8 cellular contexts compared by ENCODE assay signal in the genomic region with DNA sequence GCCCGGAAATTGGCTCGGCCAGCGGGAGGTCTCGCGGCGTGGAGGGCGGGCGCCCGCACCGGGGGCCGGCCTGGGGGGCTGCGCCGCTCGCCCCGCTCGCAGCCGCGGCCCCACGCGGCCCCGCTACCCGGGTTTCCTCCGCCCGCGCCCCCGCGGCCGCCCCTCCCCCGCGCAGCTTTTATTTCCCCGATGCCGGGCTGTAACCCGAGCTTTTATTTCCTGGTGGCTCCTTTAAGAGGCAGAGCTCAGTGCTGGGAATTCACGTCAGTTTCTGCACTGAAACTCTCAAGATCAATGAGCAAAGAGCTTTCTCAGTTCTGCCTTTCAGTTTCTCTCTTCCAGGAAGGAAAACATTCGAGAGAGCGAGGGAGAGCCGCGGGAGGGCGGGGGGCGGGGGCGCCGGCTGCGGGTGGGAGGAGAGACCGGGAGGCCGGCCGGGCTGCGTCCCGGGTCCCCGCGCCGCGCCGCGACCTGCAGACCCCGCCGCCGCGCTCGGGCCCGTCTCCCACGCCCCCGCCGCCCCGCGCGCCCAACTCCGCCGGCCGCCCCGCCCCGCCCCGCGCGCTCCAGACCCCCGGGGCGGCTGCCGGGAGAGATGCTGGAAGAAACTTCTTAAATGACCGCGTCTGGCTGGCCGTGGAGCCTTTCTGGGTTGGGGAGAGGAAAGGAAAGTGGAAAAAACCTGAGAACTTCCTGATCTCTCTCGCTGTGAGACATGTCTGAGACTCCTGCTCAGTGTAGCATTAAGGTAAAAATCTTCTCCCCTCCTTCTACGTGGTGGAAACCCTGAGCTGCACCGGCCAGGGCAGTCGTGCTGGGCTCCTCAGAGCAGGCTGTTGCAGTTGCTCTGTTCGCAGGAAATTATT. TPM values are rescaled to one million over a fixed set of nuclear protein-coding genes. Genes with fewer than 3 reads are reported as not detected.
DNase-seq lines count a peak whose midpoint lies in the region; ATAC-seq and TF ChIP-seq lines count a peak whose summit lies in the region.

A gene (plus strand): TSS at position 262 of the 866 bp plus-strand sequence. CDS start 454 bp downstream, at position 716.

- H4K20me1 ChIP-seq in OCI-LY7 (ENCODE audit: insufficient read depth, low read length), result no peaks in the 10 kb centered on the region

- peak within 1 kb of the TSS; percentile 82 for H3K4me2 ChIP-seq in OCI-LY7 (ENCODE audit: low read length)

- POLR2A ChIA-PET in OCI-LY7 (lab: Charles Lee), result interaction anchor here (0.5 to 2.0 kb wide), 7 partner anchors 17 to 1048 kb away, joined by 3 to 12 read pairs (median 3); no protein-coding TSS in a partner anchor

- H3K9me2 ChIP-seq in OCI-LY7 (ENCODE audit: insufficient read depth, low read length), result no peaks in the 10 kb centered on the region

- DNase-seq in D341Med (ENCODE audit: low spot score) (peak; percentile 84), HUDEP-2 (lab: John Stamatoyannopoulos, UW; ENCODE audit: unreplicated experiment in 76 of 76) (peak in 52 of 76 experiments; percentile 9 to 68 (median 34)), OCI-LY7 (ENCODE audit: low spot score) (peak; percentile 89)
- peak; percentile 89 for DNase-seq in activated T-cell treated with anti-CD3 and anti-CD28 coated beads, Interleukin-2, amount 50 U/mL, for 24 hours
- DNase-seq in stimulated activated CD8-positive, alpha-beta memory T cell treated with anti-CD3 and anti-CD28 coated beads, Interleukin-7, amount 100 ng/mL, for 24 hours (ENCODE audit: low read depth), result peak; percentile 55

- H3K4me3 Mint-ChIP-seq in activated T-cell treated with anti-CD3 and anti-CD28 coated beads, Interleukin-2, amount 50 U/mL, for 24 hours, result peak within 1 kb of the TSS; percentile 87

- peak; percentile 43 for ATAC-seq in GM21381 (IDR thresholded peaks at IDR 0.05; ENCODE audit: unreplicated experiment)

- CTCF ChIA-PET in OCI-LY7 (lab: Charles Lee; ENCODE audit: unreplicated experiment), result no interaction called here

- no peaks in the 10 kb centered on the region for H3K36me3 ChIP-seq in OCI-LY7 (ENCODE audit: insufficient read depth, low read length)
- no peaks in the 10 kb centered on the region for H3K36me3 ChIP-seq in esophagus (ENCODE audit: control insufficient read depth in 2 of 2, insufficient read depth in 2 of 2, low read length in 1 of 2)
- no peaks in the 10 kb centered on the region for H3K36me3 ChIP-seq in mucosa of rectum (ENCODE audit: control insufficient read depth in 2 of 2, insufficient read depth in 2 of 2, low read length in 2 of 2)

- peak within 1 kb of the TSS; percentile 99 for H3K27ac Mint-ChIP-seq in activated T-cell treated with anti-CD3 and anti-CD28 coated beads, Interleukin-2, amount 50 U/mL, for 24 hours

- H3K4me1 Mint-ChIP-seq in activated T-cell treated with anti-CD3 and anti-CD28 coated beads, Interleukin-2, amount 50 U/mL, for 24 hours (ENCODE audit: low read depth), result peaks cover 44% of the 10 kb centered on the region

- 0 to 1% methylated on average over 72 to 85 of the region's 85 CpGs for WGBS in esophagus, 2 donors

- TF ChIP-seq CTCF in OCI-LY7 (conservative IDR thresholded peaks at IDR 0.05; ENCODE audit: low read length), result no peak

- H3K4me1 ChIP-seq in OCI-LY7 (ENCODE audit: insufficient read depth, low read length, poor library complexity, severe bottlenecking) (peaks cover 32% of the 10 kb centered on the region), esophagus (ENCODE audit: control insufficient read depth in 2 of 2, insufficient read depth in 2 of 2, low read length in 1 of 2) (peaks cover 0 to 2% of the 10 kb centered on the region in 2 donors), mucosa of rectum (ENCODE audit: control insufficient read depth in 2 of 2, insufficient read depth in 2 of 2, low read length in 2 of 2) (peaks cover 15 to 22% of the 10 kb centered on the region in 2 donors)

- peaks cover 7% of the 10 kb centered on the region for H3K9me3 Mint-ChIP-seq in activated T-cell treated with anti-CD3 and anti-CD28 coated beads, Interleukin-2, amount 50 U/mL, for 24 hours

- no peaks in the 10 kb centered on the region for H3K27me3 Mint-ChIP-seq in activated T-cell treated with anti-CD3 and anti-CD28 coated beads, Interleukin-2, amount 50 U/mL, for 24 hours

- peak within 1 kb of the TSS; percentile 80 for H2AFZ ChIP-seq in OCI-LY7 (ENCODE audit: low read length)

- H3K9me3 ChIP-seq in OCI-LY7 (ENCODE audit: low read length), result no peaks in the 10 kb centered on the region
- no peaks in the 10 kb centered on the region for H3K9me3 ChIP-seq in esophagus (ENCODE audit: control insufficient read depth in 2 of 2, insufficient read depth in 1 of 2, low read depth in 1 of 2, low read length in 1 of 2)
- H3K9me3 ChIP-seq in mucosa of rectum (ENCODE audit: control insufficient read depth in 2 of 2, low read length in 2 of 2), result no peaks in the 10 kb centered on the region

- intact Hi-C loops in OCI-LY7 (cut with micrococcal nuclease; ENCODE audit: unreplicated experiment), result loop anchor here (1.0 to 5.0 kb wide), 8 partner anchors 68 to 707 kb away; a partner anchor contains a TSS

- BruUV-seq in OCI-LY7 (replicated peaks; lab: Mats Ljungman, UMichigan), result no TSS peak

- peaks cover 34% of the 10 kb centered on the region for H3K36me3 Mint-ChIP-seq in activated T-cell treated with anti-CD3 and anti-CD28 coated beads, Interleukin-2, amount 50 U/mL, for 24 hours (ENCODE audit: low read depth)

- H3K27me3 ChIP-seq in esophagus (ENCODE audit: control insufficient read depth in 1 of 2, insufficient read depth in 2 of 2, low read length in 2 of 2), result no peaks in the 10 kb centered on the region
- H3K27me3 ChIP-seq in mucosa of rectum (ENCODE audit: control insufficient read depth in 2 of 2, insufficient read depth in 2 of 2, low read length in 2 of 2), result no peaks in the 10 kb centered on the region

- H3K79me2 ChIP-seq in OCI-LY7 (ENCODE audit: insufficient read depth, low read depth, low read length), result peaks cover 45% of the 10 kb centered on the region; the same call in 1 of the 2 replicates

- H3K27ac ChIP-seq in OCI-LY7 (ENCODE audit: low read depth, low read length, poor library complexity, severe bottlenecking) (peak within 1 kb of the TSS; percentile 79), esophagus (ENCODE audit: low read depth in 2 of 2, low read length in 1 of 2) (peak within 1 kb of the TSS; percentile 97 to 99), mucosa of rectum (ENCODE audit: low read depth in 2 of 2, low read length in 2 of 2) (peak within 1 kb of the TSS; percentile 96 to 97)

- peak within 1 kb of the TSS; percentile 92 to 98 for H3K9ac ChIP-seq in mucosa of rectum (ENCODE audit: low read depth in 1 of 2, low read length in 2 of 2)

- H3K4me3 ChIP-seq in OCI-LY7 (ENCODE audit: low read depth, low read length, poor library complexity, severe bottlenecking) (peak within 1 kb of the TSS; percentile 92), esophagus (ENCODE audit: low read depth in 1 of 2, low read length in 2 of 2) (peak within 1 kb of the TSS; percentile 73 to 99), mucosa of rectum (ENCODE audit: low read length in 2 of 2) (peak within 1 kb of the TSS; percentile 93 to 98)

RNA-seq across cellular contexts. Expression of the gene that starts here (rescaled TPM):
- 17.2 and 19.3 TPM in 2 replicates for total RNA-seq in OCI-LY7 (2014; rRNA removed; shearing (Covaris generic))
- total RNA-seq in OCI-LY7 (2022), result 17.1 and 23.1 TPM in 2 replicates
- polyA plus RNA-seq in esophagus, result 1 to 10 TPM; 5.4 to 5.6 TPM

Comparison
In these comparisons a context has a peak if more than half of its experiments do, and no peak if none do; other contexts are left out.
1. Peak in every context shown above with its lines: DNase-seq, ATAC-seq, H3K4me3 ChIP-seq and H3K27ac ChIP-seq.
2. DNase-seq: peak in every context shown above with its lines; median percentile 89 in OCI-LY7; 89 in activated T-cell treated with anti-CD3 and anti-CD28 coated beads, Interleukin-2, amount 50 U/mL, for 24 hours; 84 in D341Med; 55 in stimulated activated CD8-positive, alpha-beta memory T cell treated with anti-CD3 and anti-CD28 coated beads, Interleukin-7, amount 100 ng/mL, for 24 hours; 34 in HUDEP-2.